28 cellular contexts compared by ENCODE assay signal in the genomic region with DNA sequence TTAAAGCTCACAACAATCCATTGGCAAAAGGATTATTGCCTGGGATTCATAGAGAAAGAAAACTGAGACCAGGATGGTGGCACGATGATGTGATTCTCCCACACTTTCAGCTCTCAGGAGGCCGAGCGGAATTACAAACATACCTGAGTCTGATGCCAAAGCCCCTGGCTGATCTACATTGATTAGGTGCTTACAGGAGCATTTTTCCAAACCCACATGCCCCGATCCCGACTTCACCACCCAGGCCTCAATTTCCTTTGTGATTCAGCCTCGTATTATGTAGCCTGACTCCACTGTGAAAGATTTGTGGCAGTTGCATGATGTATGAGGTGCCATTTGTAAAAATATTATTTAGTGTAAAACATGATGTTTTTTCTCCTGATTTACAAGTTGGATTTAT.
"Had no signal": no experiment of that assay in that cellular context is flagged by ENCODE, and none has a peak within 500 bp of the region (broad histone marks: within the 10 kb centered on the region; RNA-seq: fewer than 3 reads in every experiment).

No MANE protein-coding gene starts in this region.

- H3K36me3 ChIP-seq: esophagus muscularis mucosa, heart right ventricle, left lung, lower lobe of right lung, pancreas, sigmoid colon, suprapubic skin, tibial artery had no signal

- H3K4me1 Mint-ChIP-seq: activated CD4-positive, alpha-beta T cell treated with anti-CD3 and anti-CD28 coated beads, Interleukin-2, amount 10 ng/mL, durations not matched to agents 24 days and 14 days; activated naive CD4-positive, alpha-beta T cell treated with anti-CD3 and anti-CD28 coated beads, Interleukin-2, amount 10 ng/mL, durations not matched to agents 7 days and 5 days; activated naive CD8-positive, alpha-beta T cell treated with anti-CD3 and anti-CD28 coated beads, Interleukin-2, amount 10 ng/mL, durations not matched to agents 7 days and 5 days had no signal

- H3K27me3 ChIP-seq: body of pancreas, left lung, sigmoid colon, suprapubic skin, tibial artery had no signal

- H3K27ac Mint-ChIP-seq: activated CD4-positive, alpha-beta memory T cell treated with anti-CD3 and anti-CD28 coated beads for 36 hours; activated CD4-positive, alpha-beta T cell treated with anti-CD3 and anti-CD28 coated beads, Interleukin-2, amount 10 ng/mL, durations not matched to agents 24 days and 14 days; activated naive CD4-positive, alpha-beta T cell treated with anti-CD3 and anti-CD28 coated beads, Interleukin-2, amount 10 ng/mL, durations not matched to agents 7 days and 5 days; activated naive CD8-positive, alpha-beta T cell treated with anti-CD3 and anti-CD28 coated beads, Interleukin-2, amount 10 ng/mL, durations not matched to agents 7 days and 5 days; activated T-cell treated with anti-CD3 and anti-CD28 coated beads, Interleukin-2, amount 50 U/mL, for 24 hours; naive thymus-derived CD4-positive, alpha-beta T cell had no signal

- H3K9me3 Mint-ChIP-seq: activated naive CD4-positive, alpha-beta T cell treated with anti-CD3 and anti-CD28 coated beads, Interleukin-2, amount 10 ng/mL, durations not matched to agents 7 days and 5 days had no signal

- H3K4me1 ChIP-seq: body of pancreas, esophagus muscularis mucosa, heart right ventricle, left lung, lower lobe of right lung, pancreas, psoas muscle, sigmoid colon, suprapubic skin, tibial artery had no signal

- ATAC-seq: body of pancreas; heart right ventricle; left lung; lower lobe of right lung; naive thymus-derived CD4-positive, alpha-beta T cell; pancreas; psoas muscle had no signal

- DNase-seq: activated CD4-positive, alpha-beta memory T cell treated with anti-CD3 and anti-CD28 coated beads for 36 hours; activated CD4-positive, CD25-positive, alpha-beta regulatory T cell treated with anti-CD3 and anti-CD28 coated beads, Interleukin-2, amount 50 U/mL, for 72 hours; activated CD8-positive, alpha-beta memory T cell treated with anti-CD3 and anti-CD28 coated beads, Interleukin-2, amount 50 U/mL, for 48 hours; activated gamma-delta T cell; activated naive CD4-positive, alpha-beta T cell treated with anti-CD3 and anti-CD28 coated beads, Interleukin-2, amount 10 ng/mL, durations not matched to agents 7 days and 5 days; activated naive CD8-positive, alpha-beta T cell treated with anti-CD3 and anti-CD28 coated beads, Interleukin-2, amount 10 ng/mL, durations not matched to agents 7 days and 5 days; activated T-cell treated with anti-CD3 and anti-CD28 coated beads, Interleukin-2, amount 50 U/mL, for 24 hours; amniotic stem cell; body of pancreas; dermis blood vessel endothelial cell; effector CD4-positive, alpha-beta T cell; foreskin melanocyte; heart right ventricle; left lung; lower lobe of right lung; midbrain; naive thymus-derived CD4-positive, alpha-beta T cell; pancreas; psoas muscle; sigmoid colon; small intestine; stimulated activated CD4-positive, alpha-beta T cell treated with anti-CD3 and anti-CD28 coated beads, Interleukin-2, amount 100 ng/mL, for 24 hours; stimulated activated naive CD4-positive, alpha-beta T cell; T-helper 2 cell; tibial artery had no signal

- H3K9me3 ChIP-seq: body of pancreas, esophagus muscularis mucosa, heart right ventricle, left lung, lower lobe of right lung, pancreas, psoas muscle, sigmoid colon, suprapubic skin, tibial artery had no signal

- H3K4me3 ChIP-seq: body of pancreas, esophagus muscularis mucosa, heart right ventricle, left lung, lower lobe of right lung, pancreas, psoas muscle, sigmoid colon, suprapubic skin, tibial artery had no signal

- H3K36me3 Mint-ChIP-seq: activated CD4-positive, alpha-beta memory T cell treated with anti-CD3 and anti-CD28 coated beads for 36 hours; activated naive CD4-positive, alpha-beta T cell treated with anti-CD3 and anti-CD28 coated beads, Interleukin-2, amount 10 ng/mL, durations not matched to agents 7 days and 5 days; activated naive CD8-positive, alpha-beta T cell treated with anti-CD3 and anti-CD28 coated beads, Interleukin-2, amount 10 ng/mL, durations not matched to agents 7 days and 5 days had no signal

- H3K27ac ChIP-seq: body of pancreas, esophagus muscularis mucosa, heart right ventricle, left lung, lower lobe of right lung, pancreas, psoas muscle, sigmoid colon, suprapubic skin, tibial artery had no signal

- H3K4me3 Mint-ChIP-seq: activated CD4-positive, alpha-beta memory T cell treated with anti-CD3 and anti-CD28 coated beads for 36 hours; activated CD4-positive, alpha-beta T cell treated with anti-CD3 and anti-CD28 coated beads, Interleukin-2, amount 10 ng/mL, durations not matched to agents 24 days and 14 days; activated naive CD4-positive, alpha-beta T cell treated with anti-CD3 and anti-CD28 coated beads, Interleukin-2, amount 10 ng/mL, durations not matched to agents 7 days and 5 days; activated naive CD8-positive, alpha-beta T cell treated with anti-CD3 and anti-CD28 coated beads, Interleukin-2, amount 10 ng/mL, durations not matched to agents 7 days and 5 days; activated T-cell treated with anti-CD3 and anti-CD28 coated beads, Interleukin-2, amount 50 U/mL, for 24 hours; naive thymus-derived CD4-positive, alpha-beta T cell had no signal
